Comparison of ENCODE assay signal across 8 cellular contexts in the genomic region with DNA sequence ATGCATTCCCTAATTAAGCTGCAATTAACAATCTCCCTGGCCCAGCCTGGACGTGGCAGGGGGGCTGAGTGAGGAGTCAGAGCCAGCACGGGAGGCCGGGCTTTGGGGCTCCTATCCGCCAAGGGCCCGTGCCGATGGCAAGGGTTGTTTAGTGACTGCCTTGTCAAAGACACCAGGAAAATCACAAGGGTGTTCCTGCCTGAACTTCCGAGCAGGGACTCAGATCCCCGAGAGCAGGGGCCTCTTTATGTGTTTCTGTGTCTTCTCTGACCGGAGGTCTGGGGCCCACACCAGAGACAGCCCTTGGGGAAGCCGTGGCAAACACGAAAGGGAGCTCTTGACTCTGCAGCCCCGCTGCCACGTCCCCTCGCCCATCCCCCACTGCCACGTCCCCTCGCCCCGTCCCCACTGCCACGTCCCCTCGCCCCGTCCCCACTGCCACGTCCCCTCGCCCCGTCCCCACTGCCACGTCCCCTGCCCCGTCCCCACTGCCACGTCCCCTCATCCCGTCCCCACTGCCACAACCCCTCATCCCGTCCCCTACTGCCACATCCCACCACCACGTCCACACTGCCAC.
DNase-seq lines count a peak whose midpoint lies in the region; ATAC-seq and TF ChIP-seq lines count a peak whose summit lies in the region.
"Not testable (repeated sequence)": the region's sequence is repeated elsewhere in the genome, so short reads cannot be mapped to it uniquely, and the experiment has no call there.

No MANE protein-coding gene starts in this region.

- intact Hi-C loops in CD8-positive, alpha-beta T cell (cut with DNase I, micrococcal nuclease), result loop anchor here (10.0 kb wide), 2 partner anchors 55 to 425 kb away; a partner anchor contains a TSS
- intact Hi-C loops in Right ventricle myocardium inferior (cut with DNase I), result loop anchor here (10.0 kb wide), 1 partner anchor 115 kb away; no protein-coding TSS in a partner anchor
- intact Hi-C loops in right lobe of liver (cut with DNase I), result not testable (repeated sequence)
- intact Hi-C loops in naive thymus-derived CD4-positive, alpha-beta T cell (cut with micrococcal nuclease), result loop anchor here (10.0 kb wide), 4 partner anchors 265 to 425 kb away; a partner anchor contains a TSS

- peak overlapping the region; percentile 52 to 95 (median 93) for H3K27ac Mint-ChIP-seq in CD4-positive, CD25-positive, alpha-beta regulatory T cell
- peak overlapping the region; percentile 24 for H3K27ac Mint-ChIP-seq in CD8-positive, alpha-beta T cell
- H3K27ac Mint-ChIP-seq in T-helper 17 cell, result peak overlapping the region; percentile 96
- peak overlapping the region in 7 of 9 donors; percentile 82 to 99 (median 92) for H3K27ac Mint-ChIP-seq in naive thymus-derived CD4-positive, alpha-beta T cell
- peak overlapping the region; percentile 36 for H3K27ac Mint-ChIP-seq in stimulated activated memory B cell treated with anti-CD40 and anti-IgM and Interleukin-4, amounts not matched to agents 10 μg/mL and 1 μg/mL and 100 μg/mL, for 72 hours

- not testable (repeated sequence) for TF ChIP-seq CTCF in 22Rv1 (IDR thresholded peaks at IDR 0.05); CD8-positive, alpha-beta T cell (IDR thresholded peaks at IDR 0.05); right lobe of liver (IDR thresholded peaks at IDR 0.05)

- H3K4me1 ChIP-seq in CD4-positive, CD25-positive, alpha-beta regulatory T cell (ENCODE audit: control insufficient read depth, insufficient read depth, low read length, poor library complexity, severe bottlenecking), result peaks cover 43% of the 10 kb centered on the region
- H3K4me1 ChIP-seq in CD8-positive, alpha-beta T cell (ENCODE audit: insufficient read depth, low read length), result peaks cover 41% of the 10 kb centered on the region
- H3K4me1 ChIP-seq in right lobe of liver, result not testable (repeated sequence)
- H3K4me1 ChIP-seq in naive thymus-derived CD4-positive, alpha-beta T cell (ENCODE audit: control insufficient read depth in 2 of 2, insufficient read depth in 2 of 2, low read length in 2 of 2), result peaks cover 29 to 43% of the 10 kb centered on the region in 2 donors

- H3K36me3 ChIP-seq in CD4-positive, CD25-positive, alpha-beta regulatory T cell (ENCODE audit: control insufficient read depth, insufficient read depth, low read length), result peaks cover 32% of the 10 kb centered on the region
- peaks cover 33% of the 10 kb centered on the region for H3K36me3 ChIP-seq in CD8-positive, alpha-beta T cell (ENCODE audit: insufficient read depth, low read length)
- not testable (repeated sequence) for H3K36me3 ChIP-seq in right lobe of liver
- H3K36me3 ChIP-seq in naive thymus-derived CD4-positive, alpha-beta T cell (ENCODE audit: control insufficient read depth in 2 of 3, insufficient read depth in 3 of 3, low read length in 3 of 3), result peaks cover 4 to 46% (median 7%) of the 10 kb centered on the region in 3 experiments

- not testable (repeated sequence) for H3K4me3 ChIP-seq in CD4-positive, CD25-positive, alpha-beta regulatory T cell (ENCODE audit: low read depth, low read length); CD8-positive, alpha-beta T cell (ENCODE audit: low read depth, low read length); right lobe of liver; naive thymus-derived CD4-positive, alpha-beta T cell (ENCODE audit: low read length)

- H3K4me1 Mint-ChIP-seq in CD4-positive, CD25-positive, alpha-beta regulatory T cell, result peaks cover 14 to 64% (median 52%) of the 10 kb centered on the region in 4 donors
- peaks cover 56% of the 10 kb centered on the region for H3K4me1 Mint-ChIP-seq in CD8-positive, alpha-beta T cell (ENCODE audit: low read depth)
- peaks cover 58% of the 10 kb centered on the region for H3K4me1 Mint-ChIP-seq in T-helper 17 cell
- peaks cover 42 to 65% (median 63%) of the 10 kb centered on the region in 7 donors for H3K4me1 Mint-ChIP-seq in naive thymus-derived CD4-positive, alpha-beta T cell
- H3K4me1 Mint-ChIP-seq in stimulated activated memory B cell treated with anti-CD40 and anti-IgM and Interleukin-4, amounts not matched to agents 10 μg/mL and 1 μg/mL and 100 μg/mL, for 72 hours, result peaks cover 42% of the 10 kb centered on the region

- H3K36me3 Mint-ChIP-seq in CD4-positive, CD25-positive, alpha-beta regulatory T cell, result peaks cover 29% of the 10 kb centered on the region
- H3K36me3 Mint-ChIP-seq in CD8-positive, alpha-beta T cell, result peaks cover 49% of the 10 kb centered on the region
- not testable (repeated sequence) for H3K36me3 Mint-ChIP-seq in T-helper 17 cell (ENCODE audit: low read depth)
- peaks cover 11 to 52% (median 17%) of the 10 kb centered on the region in 5 donors for H3K36me3 Mint-ChIP-seq in naive thymus-derived CD4-positive, alpha-beta T cell
- peaks cover 49% of the 10 kb centered on the region for H3K36me3 Mint-ChIP-seq in stimulated activated memory B cell treated with anti-CD40 and anti-IgM and Interleukin-4, amounts not matched to agents 10 μg/mL and 1 μg/mL and 100 μg/mL, for 72 hours

- H3K27ac ChIP-seq in 22Rv1 (peak overlapping the region; percentile 40), right lobe of liver (peak overlapping the region in 2 of 3 donors; percentile 62 to 67)
- H3K27ac ChIP-seq in CD4-positive, CD25-positive, alpha-beta regulatory T cell (ENCODE audit: insufficient read depth, low read length, poor library complexity, severe bottlenecking), result peak overlapping the region; percentile 90
- H3K27ac ChIP-seq in CD8-positive, alpha-beta T cell (ENCODE audit: low read depth, low read length); naive thymus-derived CD4-positive, alpha-beta T cell (ENCODE audit: low read depth, low read length): not testable (repeated sequence)

- H3K9me3 Mint-ChIP-seq in CD4-positive, CD25-positive, alpha-beta regulatory T cell; CD8-positive, alpha-beta T cell; stimulated activated memory B cell treated with anti-CD40 and anti-IgM and Interleukin-4, amounts not matched to agents 10 μg/mL and 1 μg/mL and 100 μg/mL, for 72 hours: not testable (repeated sequence)
- peaks cover 0 to 14% (median 0%) of the 10 kb centered on the region in 11 donors for H3K9me3 Mint-ChIP-seq in naive thymus-derived CD4-positive, alpha-beta T cell

- not testable (repeated sequence) for DNase-seq in CD4-positive, CD25-positive, alpha-beta regulatory T cell; CD8-positive, alpha-beta T cell; T-helper 17 cell; naive thymus-derived CD4-positive, alpha-beta T cell
- DNase-seq in Right ventricle myocardium inferior (ENCODE audit: missing footprints), result peak; percentile 11
- DNase-seq in right lobe of liver, result peak in 1 of 3 donors; percentile 16

- POLR2A ChIA-PET in CD8-positive, alpha-beta T cell (lab: Charles Lee); naive thymus-derived CD4-positive, alpha-beta T cell (lab: Charles Lee): not testable (repeated sequence)

- not testable (repeated sequence) for H3K9me3 ChIP-seq in CD4-positive, CD25-positive, alpha-beta regulatory T cell (ENCODE audit: control insufficient read depth in 2 of 2, low read length in 2 of 2); CD8-positive, alpha-beta T cell (ENCODE audit: low read length); T-helper 17 cell (ENCODE audit: control insufficient read depth, low read length, poor library complexity, severe bottlenecking); right lobe of liver; naive thymus-derived CD4-positive, alpha-beta T cell (ENCODE audit: control insufficient read depth in 2 of 3, low read length in 3 of 3)

- WGBS in right lobe of liver (ENCODE audit: insufficient coverage, low coverage, low lambda C conversion rate, missing lambda C conversion rate), result 95% methylated on average over 12 of the region's 29 CpGs

- ATAC-seq in CD4-positive, CD25-positive, alpha-beta regulatory T cell (ENCODE audit: low read depth in 2 of 2); CD8-positive, alpha-beta T cell; T-helper 17 cell; Right ventricle myocardium inferior; right lobe of liver; naive thymus-derived CD4-positive, alpha-beta T cell; stimulated activated memory B cell treated with anti-CD40 and anti-IgM and Interleukin-4, amounts not matched to agents 10 μg/mL and 1 μg/mL and 100 μg/mL, for 72 hours: not testable (repeated sequence)

- H3K4me3 Mint-ChIP-seq in CD4-positive, CD25-positive, alpha-beta regulatory T cell, result peak overlapping the region in 1 of 4 donors; percentile 22
- H3K4me3 Mint-ChIP-seq in CD8-positive, alpha-beta T cell; T-helper 17 cell; stimulated activated memory B cell treated with anti-CD40 and anti-IgM and Interleukin-4, amounts not matched to agents 10 μg/mL and 1 μg/mL and 100 μg/mL, for 72 hours: not testable (repeated sequence)
- H3K4me3 Mint-ChIP-seq in naive thymus-derived CD4-positive, alpha-beta T cell, result peak overlapping the region in 1 of 10 donors; percentile 21

- not testable (repeated sequence) for H3K27me3 ChIP-seq in CD4-positive, CD25-positive, alpha-beta regulatory T cell (ENCODE audit: control insufficient read depth, insufficient read depth, low read length); CD8-positive, alpha-beta T cell (ENCODE audit: insufficient read depth, low read length); right lobe of liver; naive thymus-derived CD4-positive, alpha-beta T cell (ENCODE audit: control insufficient read depth in 2 of 2, insufficient read depth in 2 of 2, low read length in 2 of 2)

- not testable (repeated sequence) for TF ChIP-seq POLR2A in right lobe of liver (IDR thresholded peaks at IDR 0.05)

- CTCF ChIA-PET in CD8-positive, alpha-beta T cell (lab: Charles Lee); naive thymus-derived CD4-positive, alpha-beta T cell (lab: Charles Lee): not testable (repeated sequence)

- H3K27me3 Mint-ChIP-seq in CD4-positive, CD25-positive, alpha-beta regulatory T cell; CD8-positive, alpha-beta T cell (ENCODE audit: low read depth); T-helper 17 cell; naive thymus-derived CD4-positive, alpha-beta T cell; stimulated activated memory B cell treated with anti-CD40 and anti-IgM and Interleukin-4, amounts not matched to agents 10 μg/mL and 1 μg/mL and 100 μg/mL, for 72 hours: not testable (repeated sequence)

Comparison
In these comparisons a context has a peak if more than half of its experiments do, and no peak if none do; other contexts are left out.
1. H3K27ac Mint-ChIP-seq: peak in every context shown above with its lines; median percentile 96 in T-helper 17 cell; 93 in CD4-positive, CD25-positive, alpha-beta regulatory T cell; 92 in naive thymus-derived CD4-positive, alpha-beta T cell; 36 in stimulated activated memory B cell treated with anti-CD40 and anti-IgM and Interleukin-4, amounts not matched to agents 10 μg/mL and 1 μg/mL and 100 μg/mL, for 72 hours; 24 in CD8-positive, alpha-beta T cell.